14 cellular contexts compared by ENCODE assay signal in the genomic region with DNA sequence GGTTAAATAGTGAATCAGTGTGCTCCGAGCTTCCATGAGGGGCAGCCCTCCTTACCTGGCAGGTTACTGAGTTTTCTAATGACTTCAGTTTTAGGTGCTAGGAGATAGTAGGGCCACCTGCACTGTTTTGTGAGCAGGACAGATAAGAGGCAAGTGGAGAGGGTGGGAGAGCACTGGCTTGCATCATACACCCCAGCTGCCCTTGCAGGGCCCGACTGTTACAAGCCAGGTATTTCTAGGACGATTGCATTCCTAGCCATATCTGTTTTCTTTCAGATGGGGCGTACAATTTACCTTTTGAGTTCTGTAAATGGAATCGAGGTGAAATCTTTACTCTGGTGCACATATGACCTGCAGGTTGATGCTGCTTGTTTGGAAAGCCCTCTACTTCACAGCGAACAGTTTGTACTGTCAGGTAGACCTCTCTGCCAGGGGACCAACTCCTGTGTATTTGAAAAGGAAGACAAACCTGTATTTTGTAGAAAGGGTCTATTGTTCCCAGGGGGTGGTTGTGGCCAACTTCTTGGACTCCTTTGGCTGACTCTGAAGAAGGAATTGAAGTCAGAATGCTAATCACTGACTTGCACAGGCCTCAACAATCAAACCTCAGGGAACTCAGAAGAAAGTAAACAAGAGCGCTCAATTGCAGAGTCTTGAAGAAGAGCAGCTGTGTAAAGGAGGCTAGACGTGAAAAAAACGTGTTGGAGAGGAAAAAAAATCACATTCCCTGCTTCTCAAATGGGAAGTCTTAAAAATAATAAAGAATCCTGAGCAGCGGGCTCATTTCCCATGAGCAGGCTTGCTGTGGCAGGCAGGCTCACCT. TPM values are rescaled to one million over a fixed set of nuclear protein-coding genes. Genes with fewer than 3 reads are reported as not detected.
DNase-seq lines count a peak whose midpoint lies in the region; ATAC-seq and TF ChIP-seq lines count a peak whose summit lies in the region.
"Had no signal": no experiment of that assay in that cellular context is flagged by ENCODE, and none has a peak within 500 bp of the region (broad histone marks: within the 10 kb centered on the region; RNA-seq: fewer than 3 reads in every experiment).

No MANE protein-coding gene starts in this region.

- TF ChIP-seq EP300 in upper lobe of left lung (IDR thresholded peaks at IDR 0.05), result no peak

- intact Hi-C loops in dorsolateral prefrontal cortex (cut with DNase I), result no loop called here
- intact Hi-C loops in mucosa of descending colon (cut with DNase I, micrococcal nuclease), result no loop called here

- H3K36me3 Mint-ChIP-seq in activated naive CD4-positive, alpha-beta T cell treated with anti-CD3 and anti-CD28 coated beads, Interleukin-2, amount 10 ng/mL, durations not matched to agents 7 days and 5 days, result peaks cover 23% of the 10 kb centered on the region
- H3K36me3 Mint-ChIP-seq in activated naive CD4-positive, alpha-beta T cell treated with anti-CD3 and anti-CD28 coated beads, Interleukin-2, amount 50 U/mL, for 72 hours, result peaks cover 1 to 47% of the 10 kb centered on the region in 2 donors

- H3K27me3 Mint-ChIP-seq in activated naive CD4-positive, alpha-beta T cell treated with anti-CD3 and anti-CD28 coated beads, Interleukin-2, amount 10 ng/mL, durations not matched to agents 7 days and 5 days, result no peaks in the 10 kb centered on the region
- H3K27me3 Mint-ChIP-seq: activated CD8-positive, alpha-beta T cell treated with anti-CD3 and anti-CD28 coated beads for 36 hours; naive thymus-derived CD4-positive, alpha-beta T cell had no signal

- CTCF ChIA-PET in activated naive CD4-positive, alpha-beta T cell treated with anti-CD3 and anti-CD28 coated beads, Interleukin-2, amount 10 ng/mL, durations not matched to agents 7 days and 5 days (lab: Charles Lee), result no interaction called here

- DNase-seq in activated naive CD4-positive, alpha-beta T cell treated with anti-CD3 and anti-CD28 coated beads, Interleukin-2, amount 10 ng/mL, durations not matched to agents 7 days and 5 days, result no peak
- no peak for DNase-seq in activated naive CD4-positive, alpha-beta T cell treated with anti-CD3 and anti-CD28 coated beads, Interleukin-2, amount 50 U/mL, for 72 hours (ENCODE audit: low spot score in 2 of 2)
- DNase-seq in dorsolateral prefrontal cortex (no peak), mucosa of descending colon (no peak), upper lobe of left lung (peak in 1 of 2 donors; percentile 56), NCI-H187 (lab: John Stamatoyannopoulos, UW) (no peak), globus pallidus (ENCODE audit: low spot score) (no peak), HUDEP-2 (lab: John Stamatoyannopoulos, UW; ENCODE audit: unreplicated experiment in 76 of 76) (no peak)
- DNase-seq: activated CD8-positive, alpha-beta T cell treated with anti-CD3 and anti-CD28 coated beads for 36 hours; activated naive CD4-positive, alpha-beta T cell treated with anti-CD3 and anti-CD28 coated beads for 36 hours; effector CD8-positive, alpha-beta T cell; hippocampal formation; naive thymus-derived CD4-positive, alpha-beta T cell; NCI-H1417 treated with DMSO at 0.1 percent for 48 hours had no signal

- no peak for TF ChIP-seq POLR2A in upper lobe of left lung (IDR thresholded peaks at IDR 0.05)

- H3K4me1 ChIP-seq in mucosa of descending colon (ENCODE audit: low read depth) (peaks cover 21% of the 10 kb centered on the region), upper lobe of left lung (peaks cover 26 to 68% (median 32%) of the 10 kb centered on the region in 4 donors)

- H3K36me3 ChIP-seq in mucosa of descending colon (ENCODE audit: low read depth) (no peaks in the 10 kb centered on the region), upper lobe of left lung (no peaks in the 10 kb centered on the region)

- no peaks in the 10 kb centered on the region for H3K9me3 Mint-ChIP-seq in activated naive CD4-positive, alpha-beta T cell treated with anti-CD3 and anti-CD28 coated beads, Interleukin-2, amount 10 ng/mL, durations not matched to agents 7 days and 5 days
- peaks cover 0 to 4% of the 10 kb centered on the region in 2 donors for H3K9me3 Mint-ChIP-seq in activated naive CD4-positive, alpha-beta T cell treated with anti-CD3 and anti-CD28 coated beads, Interleukin-2, amount 50 U/mL, for 72 hours
- H3K9me3 Mint-ChIP-seq: activated naive CD4-positive, alpha-beta T cell treated with anti-CD3 and anti-CD28 coated beads for 36 hours; naive thymus-derived CD4-positive, alpha-beta T cell had no signal

- H3K27me3 ChIP-seq in dorsolateral prefrontal cortex, result no peaks in the 10 kb centered on the region
- H3K27me3 ChIP-seq in upper lobe of left lung, result no peaks in the 10 kb centered on the region

- peaks cover 9% of the 10 kb centered on the region for H3K4me1 Mint-ChIP-seq in activated naive CD4-positive, alpha-beta T cell treated with anti-CD3 and anti-CD28 coated beads, Interleukin-2, amount 10 ng/mL, durations not matched to agents 7 days and 5 days

- peak overlapping the region; percentile 7 for H3K27ac Mint-ChIP-seq in activated naive CD4-positive, alpha-beta T cell treated with anti-CD3 and anti-CD28 coated beads, Interleukin-2, amount 10 ng/mL, durations not matched to agents 7 days and 5 days
- no peak overlapping the region for H3K27ac Mint-ChIP-seq in activated naive CD4-positive, alpha-beta T cell treated with anti-CD3 and anti-CD28 coated beads, Interleukin-2, amount 50 U/mL, for 72 hours
- H3K27ac Mint-ChIP-seq: activated CD8-positive, alpha-beta T cell treated with anti-CD3 and anti-CD28 coated beads for 36 hours; activated naive CD4-positive, alpha-beta T cell treated with anti-CD3 and anti-CD28 coated beads for 36 hours had no signal

- H3K9me3 ChIP-seq in mucosa of descending colon (no peaks in the 10 kb centered on the region), upper lobe of left lung (no peaks in the 10 kb centered on the region)

- TF ChIP-seq CTCF in dorsolateral prefrontal cortex (IDR thresholded peaks at IDR 0.05 in 54 of 56, conservative IDR thresholded peaks at IDR 0.05 in 2 of 56; ENCODE audit: low read depth in 1 of 56, partially characterized antibody in 56 of 56) (no peak), mucosa of descending colon (IDR thresholded peaks at IDR 0.05) (no peak), upper lobe of left lung (IDR thresholded peaks at IDR 0.05) (no peak)

- WGBS in upper lobe of left lung, 2 donors, result 44 to 59% methylated on average over 10 of the region's 10 CpGs

- H3K4me3 ChIP-seq in dorsolateral prefrontal cortex (no peak overlapping the region), mucosa of descending colon (no peak overlapping the region), upper lobe of left lung (no peak overlapping the region)

- H3K27ac ChIP-seq in dorsolateral prefrontal cortex (peak overlapping the region in 54 of 59 donors; percentile 5 to 82 (median 66)), upper lobe of left lung (peak overlapping the region in 3 of 4 donors; percentile 18 to 61 (median 27))

- ATAC-seq in activated naive CD4-positive, alpha-beta T cell treated with anti-CD3 and anti-CD28 coated beads, Interleukin-2, amount 50 U/mL, for 72 hours, result no peak
- ATAC-seq in mucosa of descending colon (peak; percentile 63), upper lobe of left lung (ENCODE audit: low FRiP score in 2 of 2) (no peak)
- ATAC-seq: activated CD8-positive, alpha-beta T cell treated with anti-CD3 and anti-CD28 coated beads for 36 hours; naive thymus-derived CD4-positive, alpha-beta T cell had no signal

- no peak overlapping the region for H3K4me3 Mint-ChIP-seq in activated naive CD4-positive, alpha-beta T cell treated with anti-CD3 and anti-CD28 coated beads, Interleukin-2, amount 10 ng/mL, durations not matched to agents 7 days and 5 days
- H3K4me3 Mint-ChIP-seq: activated CD8-positive, alpha-beta T cell treated with anti-CD3 and anti-CD28 coated beads for 36 hours; activated naive CD4-positive, alpha-beta T cell treated with anti-CD3 and anti-CD28 coated beads for 36 hours; naive thymus-derived CD4-positive, alpha-beta T cell had no signal

RNA-seq across cellular contexts. Expression of a gene that starts 57.2 kb away (rescaled TPM):
- total RNA-seq in activated naive CD4-positive, alpha-beta T cell treated with anti-CD3 and anti-CD28 coated beads, Interleukin-2, amount 50 U/mL, for 72 hours, result 10 to 100 TPM; 15.2 to 80.7 TPM
- total RNA-seq in dorsolateral prefrontal cortex (10 to 100 TPM; 12.1 to 46.3 (median 20.4) TPM), mucosa of descending colon (10 to 100 TPM; 60.9 to 74.3 (median 72.8) TPM), upper lobe of left lung (10 to 100 TPM; 22.2 to 93.2 (median 37.5) TPM)
